In the genomic region with DNA sequence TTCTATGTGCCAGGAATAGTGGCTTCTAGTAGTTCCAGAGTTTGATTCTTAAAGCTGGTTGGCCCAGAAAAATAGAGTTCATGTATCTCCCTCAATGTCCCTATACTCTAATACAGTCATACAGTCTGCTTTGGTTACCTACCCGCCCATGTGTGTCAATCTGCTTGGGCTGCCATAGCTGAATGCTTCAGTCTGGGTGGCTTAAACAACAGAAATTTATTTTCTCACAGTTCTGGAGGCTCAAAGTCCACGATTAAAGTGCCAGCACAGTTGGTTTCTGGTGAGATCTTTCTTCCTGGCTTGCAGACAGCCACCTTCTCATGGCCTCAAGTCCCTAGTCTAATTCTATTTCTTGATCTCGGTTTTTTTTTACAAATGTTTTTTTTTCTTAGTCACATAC, we compare ENCODE assay signal across 29 cellular contexts.
DNase-seq lines count a peak whose midpoint lies in the region; ATAC-seq, FAIRE-seq and TF ChIP-seq lines count a peak whose summit lies in the region.
"Had no signal": no experiment of that assay in that cellular context is flagged by ENCODE, and none has a peak within 500 bp of the region (broad histone marks: within the 10 kb centered on the region; RNA-seq: fewer than 3 reads in every experiment).

No MANE protein-coding gene starts in this region.

- H3K36me3 Mint-ChIP-seq in GM23338 (ENCODE audit: low read depth) (peaks cover 4% of the 10 kb centered on the region; the same call in 1 of the 3 replicates), nephron (ENCODE audit: low read depth) (no peaks in the 10 kb centered on the region), immature natural killer cell (no peaks in the 10 kb centered on the region)
- no peaks in the 10 kb centered on the region for H3K36me3 Mint-ChIP-seq in effector memory CD8-positive, alpha-beta T cell (ENCODE audit: insufficient read depth)
- H3K36me3 Mint-ChIP-seq in CD8-positive, alpha-beta T cell: no peaks in the 10 kb centered on the region
- H3K36me3 Mint-ChIP-seq: CD14-positive monocyte; CD4-positive, alpha-beta memory T cell; CD4-positive, CD25-positive, alpha-beta regulatory T cell had no signal

- H3K9me2 ChIP-seq in GM23338 (ENCODE audit: insufficient read depth): peaks cover 14% of the 10 kb centered on the region

- H3K79me2 ChIP-seq in GM23338 (replicated peaks; ENCODE audit: insufficient read depth): no peaks in the 10 kb centered on the region

- no peaks in the 10 kb centered on the region for H3K4me1 ChIP-seq in GM23338 (ENCODE audit: insufficient read depth)
- no peaks in the 10 kb centered on the region for H3K4me1 ChIP-seq in pancreas
- no peaks in the 10 kb centered on the region for H3K4me1 ChIP-seq in CD8-positive, alpha-beta T cell (ENCODE audit: insufficient read depth, low read length)
- H3K4me1 ChIP-seq: BE2C, BLaER1, Caco-2 had no signal

- POLR2A ChIA-PET in CD8-positive, alpha-beta T cell (lab: Charles Lee): no interaction called here

- no peaks in the 10 kb centered on the region for H3K9me3 ChIP-seq in pancreas
- no peaks in the 10 kb centered on the region for H3K9me3 ChIP-seq in CD8-positive, alpha-beta T cell (ENCODE audit: low read length)
- H3K9me3 ChIP-seq: BE2C, BLaER1, Caco-2 had no signal

- no peaks in the 10 kb centered on the region for H3K27me3 Mint-ChIP-seq in GM23338 (ENCODE audit: insufficient read depth, low read depth, poor library complexity)
- H3K27me3 Mint-ChIP-seq in nephron (ENCODE audit: low read depth): no peaks in the 10 kb centered on the region
- no peaks in the 10 kb centered on the region for H3K27me3 Mint-ChIP-seq in effector memory CD8-positive, alpha-beta T cell
- H3K27me3 Mint-ChIP-seq in CD8-positive, alpha-beta T cell (ENCODE audit: low read depth): no peaks in the 10 kb centered on the region
- H3K27me3 Mint-ChIP-seq in immature natural killer cell (ENCODE audit: low read depth in 3 of 3): peaks cover 0 to 8% (median 0%) of the 10 kb centered on the region in 3 donors
- H3K27me3 Mint-ChIP-seq: CD4-positive, alpha-beta memory T cell; CD4-positive, CD25-positive, alpha-beta regulatory T cell had no signal

- no peak for FAIRE-seq in pancreas (lab: Jason Lieb, UNC)
- FAIRE-seq: A204.1, GM12878, GM12892, GM18507, GM19239 had no signal

- no peak overlapping the region for H3K4me2 ChIP-seq in GM23338
- H3K4me2 ChIP-seq: BLaER1 had no signal

- intact Hi-C loops in pancreas (cut with DNase I): no loop called here
- intact Hi-C loops in CD8-positive, alpha-beta T cell (cut with DNase I, micrococcal nuclease): no loop called here

- TF ChIP-seq CTCF in GM23338 (conservative IDR thresholded peaks at IDR 0.05; ENCODE audit: low read depth in 2 of 2) (no peak), nephron (IDR thresholded peaks at IDR 0.05; ENCODE audit: unreplicated experiment in 3 of 3) (no peak), pancreas (IDR thresholded peaks at IDR 0.05) (no peak)
- TF ChIP-seq CTCF in CD8-positive, alpha-beta T cell (IDR thresholded peaks at IDR 0.05): no peak

- H3K27ac ChIP-seq in GM23338 (ENCODE audit: low read depth) (no peak overlapping the region), pancreas (no peak overlapping the region)
- no peak overlapping the region for H3K27ac ChIP-seq in CD8-positive, alpha-beta T cell (ENCODE audit: low read depth, low read length)
- H3K27ac ChIP-seq: BLaER1 had no signal

- peak overlapping the region; percentile 82; the same call in 1 of the 2 replicates for H2AFZ ChIP-seq in GM23338

- no peak overlapping the region for H3K4me3 ChIP-seq in GM23338
- H3K4me3 ChIP-seq in pancreas: no peak overlapping the region
- no peak overlapping the region for H3K4me3 ChIP-seq in CD8-positive, alpha-beta T cell (ENCODE audit: low read depth, low read length)
- H3K4me3 ChIP-seq: BLaER1, GM12878 had no signal

- H3K9me3 Mint-ChIP-seq in GM23338 (no peaks in the 10 kb centered on the region; the same call in 2 of the 3 replicates), nephron (no peaks in the 10 kb centered on the region), immature natural killer cell (peaks cover 2 to 37% (median 10%) of the 10 kb centered on the region in 6 donors)
- peaks cover 0 to 7% of the 10 kb centered on the region in 2 donors for H3K9me3 Mint-ChIP-seq in effector memory CD8-positive, alpha-beta T cell
- no peaks in the 10 kb centered on the region for H3K9me3 Mint-ChIP-seq in CD8-positive, alpha-beta T cell

- CTCF ChIA-PET in CD8-positive, alpha-beta T cell (lab: Charles Lee): no interaction called here

- DNase-seq in GM23338 (ENCODE audit: low spot score): no peak
- peak; percentile 43 for DNase-seq in kidney glomerular epithelial cell (lab: John Stamatoyannopoulos, UW)
- peak in 2 of 6 donors; percentile 9 to 23 for DNase-seq in pancreas
- no peak for DNase-seq in effector memory CD8-positive, alpha-beta T cell
- DNase-seq in CD8-positive, alpha-beta T cell: no peak
- DNase-seq in immature natural killer cell: no peak
- DNase-seq: 8988T; ACHN; BE2C; C1 segment of cervical spinal cord; Caco-2; CD4-positive, alpha-beta memory T cell; CD4-positive, CD25-positive, alpha-beta regulatory T cell; DMS 273 treated with DMSO at 0.1 percent for 48 hours; DMS153; DMS53; DMS79; DND-41; EL; GDM1 had no signal

- 0 out of 2 replicates have a peak, but pooled peaks cover 3% of the 10 kb centered on the region for H3K36me3 ChIP-seq in GM23338 (ENCODE audit: insufficient read depth)
- no peaks in the 10 kb centered on the region for H3K36me3 ChIP-seq in pancreas
- no peaks in the 10 kb centered on the region for H3K36me3 ChIP-seq in CD8-positive, alpha-beta T cell (ENCODE audit: insufficient read depth, low read length)
- H3K36me3 ChIP-seq: BE2C, BLaER1 had no signal

- no peaks in the 10 kb centered on the region for H3K4me1 Mint-ChIP-seq in GM23338
- H3K4me1 Mint-ChIP-seq in nephron: peaks cover 25% of the 10 kb centered on the region
- no peaks in the 10 kb centered on the region for H3K4me1 Mint-ChIP-seq in effector memory CD8-positive, alpha-beta T cell (ENCODE audit: low read depth in 2 of 2)
- H3K4me1 Mint-ChIP-seq in CD8-positive, alpha-beta T cell (ENCODE audit: low read depth): no peaks in the 10 kb centered on the region
- H3K4me1 Mint-ChIP-seq in immature natural killer cell: no peaks in the 10 kb centered on the region
- H3K4me1 Mint-ChIP-seq: CD14-positive monocyte; CD4-positive, alpha-beta memory T cell; CD4-positive, CD25-positive, alpha-beta regulatory T cell had no signal

- H3K4me3 Mint-ChIP-seq in GM23338 (no peak overlapping the region), nephron (no peak overlapping the region), immature natural killer cell (no peak overlapping the region)
- H3K4me3 Mint-ChIP-seq in effector memory CD8-positive, alpha-beta T cell: no peak overlapping the region
- H3K4me3 Mint-ChIP-seq in CD8-positive, alpha-beta T cell: no peak overlapping the region
- H3K4me3 Mint-ChIP-seq: CD14-positive monocyte; CD4-positive, alpha-beta memory T cell; CD4-positive, CD25-positive, alpha-beta regulatory T cell had no signal

- H4K20me1 ChIP-seq in GM23338 (replicated peaks; ENCODE audit: insufficient read depth): no peaks in the 10 kb centered on the region
- H4K20me1 ChIP-seq: BLaER1 had no signal

- no peaks in the 10 kb centered on the region for H3F3A ChIP-seq in GM23338 (replicated peaks; ENCODE audit: low read depth)

- no peaks in the 10 kb centered on the region for H3K27me3 ChIP-seq in GM23338 (ENCODE audit: insufficient read depth)
- H3K27me3 ChIP-seq in pancreas: no peaks in the 10 kb centered on the region
- H3K27me3 ChIP-seq in CD8-positive, alpha-beta T cell (ENCODE audit: insufficient read depth, low read length): no peaks in the 10 kb centered on the region
- H3K27me3 ChIP-seq: BE2C, BLaER1 had no signal

- H3K27ac Mint-ChIP-seq in GM23338: no peak overlapping the region
- H3K27ac Mint-ChIP-seq in nephron: peak overlapping the region; percentile 7 to 34 (median 16)
- no peak overlapping the region for H3K27ac Mint-ChIP-seq in effector memory CD8-positive, alpha-beta T cell
- no peak overlapping the region for H3K27ac Mint-ChIP-seq in CD8-positive, alpha-beta T cell
- no peak overlapping the region for H3K27ac Mint-ChIP-seq in immature natural killer cell
- H3K27ac Mint-ChIP-seq: CD4-positive, alpha-beta memory T cell; CD4-positive, CD25-positive, alpha-beta regulatory T cell had no signal

- ATAC-seq in GM23338 (no peak), pancreas (peak; percentile 67 to 94 (median 82)), HG02884 (IDR thresholded peaks at IDR 0.05; ENCODE audit: unreplicated experiment) (no peak)
- no peak for ATAC-seq in effector memory CD8-positive, alpha-beta T cell (replicated peaks)
- ATAC-seq in CD8-positive, alpha-beta T cell: no peak
- ATAC-seq: GM12878 had no signal

- WGBS in pancreas, 2 donors: 30 to 46% methylated on average over 3 of the region's 3 CpGs

TF ChIP-seq in GM23338, 12 proteins besides CTCF, POLR2A, EP300 and RAD21:
- TF ChIP-seq, protein P1, sequence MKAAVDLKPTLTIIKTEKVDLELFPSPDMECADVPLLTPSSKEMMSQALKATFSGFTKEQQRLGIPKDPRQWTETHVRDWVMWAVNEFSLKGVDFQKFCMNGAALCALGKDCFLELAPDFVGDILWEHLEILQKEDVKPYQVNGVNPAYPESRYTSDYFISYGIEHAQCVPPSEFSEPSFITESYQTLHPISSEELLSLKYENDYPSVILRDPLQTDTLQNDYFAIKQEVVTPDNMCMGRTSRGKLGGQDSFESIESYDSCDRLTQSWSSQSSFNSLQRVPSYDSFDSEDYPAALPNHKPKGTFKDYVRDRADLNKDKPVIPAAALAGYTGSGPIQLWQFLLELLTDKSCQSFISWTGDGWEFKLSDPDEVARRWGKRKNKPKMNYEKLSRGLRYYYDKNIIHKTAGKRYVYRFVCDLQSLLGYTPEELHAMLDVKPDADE (IDR thresholded peaks at IDR 0.05): no peak

Comparison
In these comparisons a context has a peak if more than half of its experiments do, and no peak if none do; other contexts are left out.
1. ATAC-seq: peak in pancreas (4 of 4); none in GM23338 (single experiment), effector memory CD8-positive, alpha-beta T cell (single experiment), CD8-positive, alpha-beta T cell (single experiment) and HG02884 (single experiment).
2. H3K27ac Mint-ChIP-seq: peak in nephron (3 of 3); none in GM23338 (single experiment), effector memory CD8-positive, alpha-beta T cell (0 of 2), CD8-positive, alpha-beta T cell (single experiment) and immature natural killer cell (0 of 6).